8 cellular contexts compared by ENCODE assay signal in the genomic region with DNA sequence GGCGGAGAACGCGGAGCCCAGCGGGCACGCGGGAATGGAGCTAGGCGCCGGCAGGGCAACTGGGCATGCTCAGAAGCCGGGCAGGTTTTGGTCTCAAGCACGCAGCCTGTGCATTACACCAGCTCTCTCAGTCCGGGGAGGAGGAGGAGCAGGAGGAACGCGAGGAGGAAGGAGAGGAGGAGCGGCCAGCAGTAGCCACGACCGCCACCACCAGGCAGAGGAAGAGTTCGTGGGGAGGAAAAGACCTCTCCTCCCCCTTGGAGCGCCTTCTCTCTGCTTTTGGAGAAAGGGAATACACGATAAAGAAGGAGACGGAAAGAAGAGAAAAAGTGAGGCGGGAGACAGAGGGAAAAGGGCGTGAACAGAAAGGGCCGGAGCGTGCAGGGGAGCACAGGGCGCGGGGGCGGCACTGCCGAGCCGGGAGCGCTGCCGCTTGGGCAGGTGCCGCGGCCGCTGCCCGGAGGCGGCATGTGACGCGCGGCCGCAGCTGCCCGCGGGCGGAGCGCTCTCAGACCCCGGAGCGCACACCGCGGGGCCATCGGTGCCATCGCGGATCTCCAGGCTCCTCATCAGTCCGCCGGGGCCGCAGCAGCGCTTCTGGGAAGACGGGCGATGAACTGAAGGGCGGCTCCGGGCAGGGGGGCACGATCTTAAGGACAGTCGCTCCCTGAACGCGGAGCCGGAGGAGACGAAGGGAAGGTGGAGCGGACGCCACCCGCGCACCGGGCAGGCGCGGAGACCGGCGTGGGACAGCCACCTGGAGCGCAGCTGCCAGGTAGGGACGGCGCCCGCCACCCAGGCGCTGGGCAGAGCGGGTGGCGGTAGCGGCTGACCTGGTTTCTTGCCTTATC. TPM values are rescaled to one million over a fixed set of nuclear protein-coding genes. Genes with fewer than 3 reads are reported as not detected.
DNase-seq lines count a peak whose midpoint lies in the region; ATAC-seq, FAIRE-seq and TF ChIP-seq lines count a peak whose summit lies in the region.

A gene (plus strand): TSS at position 116 of the 851 bp plus-strand sequence. CDS start 520,884 bp downstream, outside the sequence.

- WGBS in spleen, 5 donors = 1 to 10% (median 2%) methylated on average over 61 to 82 of the region's 82 CpGs

- no peak for TF ChIP-seq POLR2A in spleen (IDR thresholded peaks at IDR 0.05)

- H3K4me1 ChIP-seq in kidney (ENCODE audit: control insufficient read depth in 1 of 2, insufficient read depth in 1 of 2, low read depth in 1 of 2, low read length in 2 of 2) (peaks cover 0 to 3% of the 10 kb centered on the region in 2 donors), spleen (peaks cover 6 to 25% (median 19%) of the 10 kb centered on the region in 6 donors)

- peaks cover 3 to 78% (median 41%) of the 10 kb centered on the region in 7 donors for H3K27me3 ChIP-seq in spleen (replicated peaks in 1 of 7)

- H3K9me3 ChIP-seq in kidney (ENCODE audit: control insufficient read depth in 1 of 2, low read length in 2 of 2) = no peaks in the 10 kb centered on the region
- H3K9me3 ChIP-seq in spleen = no peaks in the 10 kb centered on the region

- H3K4me3 ChIP-seq in GM08714 (ENCODE audit: low read length) (peak within 1 kb of the TSS; percentile 30), kidney (ENCODE audit: low read length in 2 of 2) (peak within 1 kb of the TSS; percentile 57 to 70), spleen (peak within 1 kb of the TSS; percentile 23 to 67 (median 38))

- no peak for ATAC-seq in HG03432 (IDR thresholded peaks at IDR 0.05; ENCODE audit: unreplicated experiment)

- intact Hi-C loops in kidney (cut with DNase I) = no loop called here
- intact Hi-C loops in spleen (cut with DNase I; ENCODE audit: low total_unique reads) = no loop called here

- H3K36me3 ChIP-seq in kidney (ENCODE audit: control insufficient read depth in 1 of 2, insufficient read depth in 2 of 2, low read length in 2 of 2) = no peaks in the 10 kb centered on the region
- H3K36me3 ChIP-seq in spleen = no peaks in the 10 kb centered on the region

- H3K27ac ChIP-seq in kidney (ENCODE audit: low read depth in 2 of 2, low read length in 2 of 2) = peak within 1 kb of the TSS in 1 of 2 donors; percentile 22
- peak within 1 kb of the TSS in 2 of 8 donors; percentile 47 to 59 for H3K27ac ChIP-seq in spleen

- TF ChIP-seq CTCF in kidney (IDR thresholded peaks at IDR 0.05; ENCODE audit: borderline replicate concordance, extremely low read depth, insufficient read depth) (peak; percentile 3), spleen (IDR thresholded peaks at IDR 0.05 in 8 of 11, conservative IDR thresholded peaks at IDR 0.05 in 3 of 11) (no peak)

- peak; percentile 87 to 91 for DNase-seq in NCI-H2081 (lab: John Stamatoyannopoulos, UW)
- peak; percentile 73 for DNase-seq in astrocyte of the hippocampus (ENCODE audit: low read depth, low spot score)
- DNase-seq in kidney = peak; percentile 69
- no peak for DNase-seq in spleen
- no peak for DNase-seq in NCI-H345 treated with DMSO at 0.1 percent for 48 hours (lab: John Stamatoyannopoulos, UW; ENCODE audit: unreplicated experiment)
- no peak for DNase-seq in NOMO-1 (lab: John Stamatoyannopoulos, UW; ENCODE audit: unreplicated experiment in 2 of 2)

- peak within 1 kb of the TSS in 1 of 2 donors; percentile 65 for H3K9ac ChIP-seq in kidney (ENCODE audit: low read length in 2 of 2)

- FAIRE-seq in kidney (lab: Jason Lieb, UNC) = no peak

RNA-seq across cellular contexts. Expression of the gene that starts here (rescaled TPM):
- total RNA-seq in kidney = 2.9 TPM
- polyA plus RNA-seq in kidney (ENCODE audit: insufficient read depth, low read depth, low replicate concordance) = 1.4 TPM
- 10 to 100 TPM in 1 of 7 donors, 1 to 10 TPM in 5, under 1 TPM in 1; 0.57 to 12.5 (median 3.0) TPM for total RNA-seq in spleen
- under 1 TPM; 0.13 to 0.32 (median 0.32) TPM for polyA plus RNA-seq in spleen

Comparison
In these comparisons a context has a peak if more than half of its experiments do, and no peak if none do; other contexts are left out.
1. DNase-seq: peak in NCI-H2081 (2 of 2), astrocyte of the hippocampus (single experiment) and kidney (single experiment); none in spleen (single experiment), NCI-H345 treated with DMSO at 0.1 percent for 48 hours (single experiment) and NOMO-1 (0 of 2).
2. Peak in every context shown above with its lines, with median percentiles within 50 percentile points of each other: H3K4me3 ChIP-seq.